In the genomic region with DNA sequence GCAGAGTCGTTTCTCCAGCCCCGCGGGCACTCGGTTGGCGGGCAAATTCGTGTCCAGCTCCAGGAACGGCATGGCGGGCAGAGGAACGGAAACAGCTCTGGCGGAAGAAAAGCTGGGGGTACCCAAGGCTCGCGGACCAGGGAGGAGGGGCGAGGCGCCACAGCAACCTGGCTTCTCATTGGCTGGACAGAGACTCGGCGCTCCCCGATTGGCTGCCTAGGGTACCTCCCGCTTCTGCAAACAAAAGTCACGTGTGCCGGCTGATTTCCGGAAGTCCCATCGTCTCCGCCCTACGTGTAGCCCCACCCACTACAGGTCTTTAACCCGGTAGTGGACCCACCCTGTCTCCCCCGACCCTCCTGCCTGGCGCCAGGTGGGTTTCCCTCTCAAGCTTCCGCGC, we compare ENCODE assay signal across 8 cellular contexts. TPM values are rescaled to one million over a fixed set of nuclear protein-coding genes. Genes with fewer than 3 reads are reported as not detected.
A peak's percentile ranks its signal among the peaks of the same experiment; 100 is the strongest.
DNase-seq lines count a peak whose midpoint lies in the region; ATAC-seq, FAIRE-seq and TF ChIP-seq lines count a peak whose summit lies in the region.
"Not testable (repeated sequence)": the region's sequence is repeated elsewhere in the genome, so short reads cannot be mapped to it uniquely, and the experiment has no call there.

TSS of gene DDT (minus strand) at position 99 of the 400 bp plus-strand sequence. CDS start at position 72, 27 bp downstream.

- peak; percentile 94 for FAIRE-seq in GM12891 (lab: Jason Lieb, UNC)

- H3K27me3 Mint-ChIP-seq in activated T-helper 2 cell treated with anti-CD3 and anti-CD28 coated beads, Interferon-gamma antibody, Interleukin-2, Interleukin-4, amounts not matched to agents 10 μg/mL and 5 μg/mL and 100 μg/mL, durations not matched to agents 14 hours and 24 hours and 36 hours (ENCODE audit: low read depth); mesothelial cell of epicardium (ENCODE audit: low read depth): not testable (repeated sequence)

- H3K27me3 ChIP-seq in fibroblast of lung (ENCODE audit: control insufficient read depth, insufficient read depth, low read length); stomach: not testable (repeated sequence)

- H3K9me3 ChIP-seq in fibroblast of lung (ENCODE audit: control insufficient read depth, insufficient read depth, low read depth, low read length); stomach: not testable (repeated sequence)

- not testable (repeated sequence) for H3K4me3 Mint-ChIP-seq in activated T-helper 2 cell treated with anti-CD3 and anti-CD28 coated beads, Interferon-gamma antibody, Interleukin-2, Interleukin-4, amounts not matched to agents 10 μg/mL and 5 μg/mL and 100 μg/mL, durations not matched to agents 14 hours and 24 hours and 36 hours (ENCODE audit: low read depth); mesothelial cell of epicardium

- intact Hi-C loops in activated T-helper 2 cell treated with anti-CD3 and anti-CD28 coated beads, Interferon-gamma antibody, Interleukin-2, Interleukin-4, amounts not matched to agents 10 μg/mL and 5 μg/mL and 100 μg/mL, durations not matched to agents 14 hours and 24 hours and 36 hours (cut with micrococcal nuclease), result not testable (repeated sequence)
- intact Hi-C loops in stomach (cut with DNase I; ENCODE audit: low total_unique reads), result loop anchor here (5.0 kb wide), 1 partner anchor 47 kb away; no protein-coding TSS in a partner anchor

- H3K27ac ChIP-seq in fibroblast of lung (ENCODE audit: insufficient read depth, low read length); stomach: not testable (repeated sequence)

- TF ChIP-seq POLR2A in GM12891 (IDR thresholded peaks at IDR 0.05; ENCODE audit: low read depth, low read length); stomach (IDR thresholded peaks at IDR 0.05): not testable (repeated sequence)

- not testable (repeated sequence) for H3K4me2 ChIP-seq in fibroblast of lung (ENCODE audit: extremely low read depth, insufficient read depth, low read length)

- not testable (repeated sequence) for TF ChIP-seq CTCF in fibroblast of lung (conservative IDR thresholded peaks at IDR 0.05 in 1 of 2, IDR thresholded peaks at IDR 0.05 in 1 of 2; ENCODE audit: low read depth in 1 of 2, low read length in 2 of 2); mesothelial cell of epicardium (IDR thresholded peaks at IDR 0.05; ENCODE audit: unreplicated experiment); stomach (IDR thresholded peaks at IDR 0.05)

- peak; percentile 71 for ATAC-seq in GM21390 (IDR thresholded peaks at IDR 0.05; ENCODE audit: unreplicated experiment)
- peak; percentile 89 for ATAC-seq in HG02973 (IDR thresholded peaks at IDR 0.05; ENCODE audit: unreplicated experiment)

- not testable (repeated sequence) for H4K20me1 ChIP-seq in fibroblast of lung (ENCODE audit: control insufficient read depth, extremely low read depth, insufficient read depth, low read length)

- H3K4me1 ChIP-seq in fibroblast of lung (ENCODE audit: control insufficient read depth, extremely low read depth, insufficient read depth, low read length), result not testable (repeated sequence)
- H3K4me1 ChIP-seq in stomach, result peaks cover 0 to 27% (median 12%) of the 10 kb centered on the region in 4 donors

- WGBS in stomach, 5 donors, result no CpG with 5 or more reads among the region's 29 CpGs

- not testable (repeated sequence) for DNase-seq in GM12891 (ENCODE audit: insufficient read length, low spot score); LHCN-M2 (ENCODE audit: low read depth); activated T-helper 2 cell treated with anti-CD3 and anti-CD28 coated beads, Interferon-gamma antibody, Interleukin-2, Interleukin-4, amounts not matched to agents 10 μg/mL and 5 μg/mL and 100 μg/mL, durations not matched to agents 14 hours and 24 hours and 36 hours (ENCODE audit: low spot score); fibroblast of lung (ENCODE audit: low read depth in 2 of 2); mesothelial cell of epicardium (ENCODE audit: low spot score in 2 of 2, unreplicated experiment in 2 of 2); stomach

- not testable (repeated sequence) for H3K79me2 ChIP-seq in fibroblast of lung (ENCODE audit: control insufficient read depth, insufficient read depth, low read length)

- not testable (repeated sequence) for H3K36me3 ChIP-seq in fibroblast of lung (ENCODE audit: control insufficient read depth, insufficient read depth, low read length)
- H3K36me3 ChIP-seq in stomach, result peaks cover 25 to 27% (median 26%) of the 10 kb centered on the region in 4 donors

- TF ChIP-seq EP300 in stomach (IDR thresholded peaks at IDR 0.05), result not testable (repeated sequence)

- peaks cover 26% of the 10 kb centered on the region for H3K36me3 Mint-ChIP-seq in activated T-helper 2 cell treated with anti-CD3 and anti-CD28 coated beads, Interferon-gamma antibody, Interleukin-2, Interleukin-4, amounts not matched to agents 10 μg/mL and 5 μg/mL and 100 μg/mL, durations not matched to agents 14 hours and 24 hours and 36 hours (ENCODE audit: low read depth)
- H3K36me3 Mint-ChIP-seq in mesothelial cell of epicardium, result not testable (repeated sequence)

- H3K9ac ChIP-seq in fibroblast of lung (ENCODE audit: insufficient read depth, low read length), result not testable (repeated sequence)

- H2AFZ ChIP-seq in fibroblast of lung (ENCODE audit: low read length), result not testable (repeated sequence)

- not testable (repeated sequence) for H3K27ac Mint-ChIP-seq in activated T-helper 2 cell treated with anti-CD3 and anti-CD28 coated beads, Interferon-gamma antibody, Interleukin-2, Interleukin-4, amounts not matched to agents 10 μg/mL and 5 μg/mL and 100 μg/mL, durations not matched to agents 14 hours and 24 hours and 36 hours; mesothelial cell of epicardium

- peaks cover 13% of the 10 kb centered on the region for H3K4me1 Mint-ChIP-seq in activated T-helper 2 cell treated with anti-CD3 and anti-CD28 coated beads, Interferon-gamma antibody, Interleukin-2, Interleukin-4, amounts not matched to agents 10 μg/mL and 5 μg/mL and 100 μg/mL, durations not matched to agents 14 hours and 24 hours and 36 hours (ENCODE audit: low read depth)
- H3K4me1 Mint-ChIP-seq in mesothelial cell of epicardium, result not testable (repeated sequence)

- not testable (repeated sequence) for H3K4me3 ChIP-seq in fibroblast of lung (replicated peaks in 1 of 4; ENCODE audit: control extremely low read depth in 1 of 4, insufficient read depth in 1 of 4, low read depth in 3 of 4, low read length in 4 of 4); stomach

- not testable (repeated sequence) for H3K9me3 Mint-ChIP-seq in activated T-helper 2 cell treated with anti-CD3 and anti-CD28 coated beads, Interferon-gamma antibody, Interleukin-2, Interleukin-4, amounts not matched to agents 10 μg/mL and 5 μg/mL and 100 μg/mL, durations not matched to agents 14 hours and 24 hours and 36 hours; mesothelial cell of epicardium

RNA-seq across cellular contexts. Expression of gene DDT, which starts in this region (rescaled TPM):
- polyA plus RNA-seq in GM12891 (2012; ENCODE audit: low read depth, missing spikeins), result 301 TPM
- 98.8 and 134 TPM in 2 replicates for total RNA-seq in LHCN-M2 (2014; rRNA removed)
- 172 TPM for polyA plus RNA-seq in LHCN-M2 (2012)
- 112 and 116 TPM in 2 replicates for total RNA-seq in activated T-helper 2 cell treated with anti-CD3 and anti-CD28 coated beads, Interferon-gamma antibody, Interleukin-2, Interleukin-4, amounts not matched to agents 10 μg/mL and 5 μg/mL and 100 μg/mL, durations not matched to agents 14 hours and 24 hours and 36 hours
- total RNA-seq in fibroblast of lung, result 72.4 and 111 TPM in 2 replicates
- polyA plus RNA-seq in fibroblast of lung, result 79.5 and 79.8 TPM in 2 replicates
- 113 and 151 TPM in 2 replicates for polyA plus RNA-seq in fibroblast of lung (2012)
- 29.3 and 36.3 TPM in 2 replicates for polyA minus RNA-seq in fibroblast of lung (ENCODE audit: low replicate concordance)
- total RNA-seq in mesothelial cell of epicardium, result 80.0 to 85.3 TPM (median 80.3 TPM) in 3 replicates
- 100 to 1,000 TPM in 4 of 5 donors, 10 to 100 TPM in 1; 72.5 to 534 (median 196) TPM for total RNA-seq in stomach
- polyA plus RNA-seq in stomach, result 100 to 1,000 TPM; 266 to 486 (median 374) TPM
